In the genomic region with DNA sequence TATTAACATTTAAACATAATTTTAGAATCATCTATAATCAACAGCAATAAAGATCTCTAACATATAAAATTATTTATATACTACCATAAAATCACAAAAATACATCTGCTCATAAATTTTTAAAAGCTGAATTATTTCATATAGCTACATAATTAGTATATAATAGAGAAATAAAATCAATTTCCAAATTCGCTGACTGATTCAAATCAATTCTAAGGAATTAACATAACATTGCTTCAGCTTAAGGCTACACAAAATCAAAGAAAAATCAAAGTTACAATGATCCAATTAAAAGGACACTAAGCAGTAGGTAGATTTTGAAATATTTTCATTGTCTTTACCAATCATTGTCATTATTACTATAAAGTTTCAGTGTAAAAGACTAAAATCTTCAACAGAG, we compare ENCODE assay signal across 32 cellular contexts.
"Had no signal": no experiment of that assay in that cellular context is flagged by ENCODE, and none has a peak within 500 bp of the region (broad histone marks: within the 10 kb centered on the region; RNA-seq: fewer than 3 reads in every experiment).

No MANE protein-coding gene starts in this region.

- H3K9me3 Mint-ChIP-seq: activated CD4-positive, alpha-beta T cell treated with anti-CD3 and anti-CD28 coated beads, Interleukin-2, amount 10 ng/mL, durations not matched to agents 24 days and 14 days; activated naive CD4-positive, alpha-beta T cell treated with anti-CD3 and anti-CD28 coated beads, Interleukin-2, amount 50 U/mL, for 72 hours; activated T-helper 1 cell treated with anti-CD3 and anti-CD28 coated beads, Interleukin-12 subunit alpha, Interleukin-12 subunit beta, Interleukin-2, Interleukin-4 antibody, amounts not matched to agents 30 ng/mL and 10 ng/mL and 1 ng/mL, durations not matched to agents 14 hours and 24 hours and 36 hours; activated T-helper 2 cell treated with anti-CD3 and anti-CD28 coated beads, Interferon-gamma antibody, Interleukin-2, Interleukin-4, amounts not matched to agents 10 μg/mL and 5 μg/mL and 100 μg/mL, durations not matched to agents 14 hours and 24 hours and 36 hours had no signal

- H3K27me3 ChIP-seq: ascending aorta, breast epithelium, cardiac muscle cell, colonic mucosa, esophagus squamous epithelium, gastroesophageal sphincter, heart right ventricle had no signal

- H3K27ac ChIP-seq: ascending aorta, breast epithelium, cardiac muscle cell, colonic mucosa, epithelial cell of prostate, esophagus squamous epithelium, gastroesophageal sphincter, heart right ventricle had no signal

- H3K4me3 Mint-ChIP-seq: activated CD4-positive, alpha-beta memory T cell treated with anti-CD3 and anti-CD28 coated beads for 36 hours; activated CD4-positive, alpha-beta T cell treated with anti-CD3 and anti-CD28 coated beads for 36 hours; activated CD4-positive, alpha-beta T cell treated with anti-CD3 and anti-CD28 coated beads, Interleukin-2, amount 10 ng/mL, durations not matched to agents 24 days and 14 days; activated CD8-positive, alpha-beta memory T cell treated with anti-CD3 and anti-CD28 coated beads, Interleukin-2, amount 10 ng/mL, durations not matched to agents 7 days and 5 days; activated CD8-positive, alpha-beta T cell treated with anti-CD3 and anti-CD28 coated beads, Interleukin-2, amount 10 ng/mL, durations not matched to agents 7 days and 5 days; activated naive CD4-positive, alpha-beta T cell treated with anti-CD3 and anti-CD28 coated beads for 36 hours; activated naive CD8-positive, alpha-beta T cell treated with anti-CD3 and anti-CD28 coated beads, Interleukin-2, amount 10 ng/mL, durations not matched to agents 7 days and 5 days; activated T-helper 1 cell treated with anti-CD3 and anti-CD28 coated beads, Interleukin-12 subunit alpha, Interleukin-12 subunit beta, Interleukin-2, Interleukin-4 antibody, amounts not matched to agents 30 ng/mL and 10 ng/mL and 1 ng/mL, durations not matched to agents 14 hours and 24 hours and 36 hours; brain had no signal

- FAIRE-seq: endometrium, endothelial cell of umbilical vein had no signal

- DNase-seq: activated CD4-positive, alpha-beta memory T cell treated with anti-CD3 and anti-CD28 coated beads for 36 hours; activated CD4-positive, alpha-beta T cell treated with anti-CD3 and anti-CD28 coated beads for 36 hours; activated CD4-positive, alpha-beta T cell treated with anti-CD3 and anti-CD28 coated beads, Interleukin-2, amount 10 ng/mL, durations not matched to agents 24 days and 14 days; activated CD4-positive, CD25-positive, alpha-beta regulatory T cell; activated CD4-positive, CD25-positive, alpha-beta regulatory T cell treated with anti-CD3 and anti-CD28 coated beads, Interleukin-2, amount 50 U/mL, for 72 hours; activated CD8-positive, alpha-beta memory T cell treated with anti-CD3 and anti-CD28 coated beads, Interleukin-2, amount 10 ng/mL, durations not matched to agents 7 days and 5 days; activated CD8-positive, alpha-beta memory T cell treated with anti-CD3 and anti-CD28 coated beads, Interleukin-2, amount 50 U/mL, for 4 hours; activated CD8-positive, alpha-beta T cell treated with anti-CD3 and anti-CD28 coated beads, Interleukin-2, amount 10 ng/mL, durations not matched to agents 7 days and 5 days; activated effector memory CD4-positive, alpha-beta T cell treated with anti-CD3 and anti-CD28 coated beads, Interleukin-2, amount 50 U/mL, for 16 hours; activated naive CD4-positive, alpha-beta T cell treated with anti-CD3 and anti-CD28 coated beads for 36 hours; activated naive CD8-positive, alpha-beta T cell treated with anti-CD3 and anti-CD28 coated beads, Interleukin-2, amount 10 ng/mL, durations not matched to agents 7 days and 5 days; activated T-cell treated with anti-CD3 and anti-CD28 coated beads, Interleukin-2, amount 50 U/mL, for 1 hour; activated T-cell treated with anti-CD3 and anti-CD28 coated beads, Interleukin-2, amount 50 U/mL, for 48 hours; central memory CD4-positive, alpha-beta T cell; cerebellar nuclear complex; colonic mucosa; effector CD8-positive, alpha-beta T cell; esophagus squamous epithelium; foreskin melanocyte; heart right ventricle; T-helper 2 cell had no signal

- H3K4me1 ChIP-seq: ascending aorta, breast epithelium, colonic mucosa, esophagus squamous epithelium, gastroesophageal sphincter had no signal

- H3K27ac Mint-ChIP-seq: activated CD4-positive, alpha-beta memory T cell treated with anti-CD3 and anti-CD28 coated beads for 36 hours; activated CD4-positive, alpha-beta T cell treated with anti-CD3 and anti-CD28 coated beads for 36 hours; activated CD4-positive, alpha-beta T cell treated with anti-CD3 and anti-CD28 coated beads, Interleukin-2, amount 10 ng/mL, durations not matched to agents 24 days and 14 days; activated CD8-positive, alpha-beta memory T cell treated with anti-CD3 and anti-CD28 coated beads, Interleukin-2, amount 10 ng/mL, durations not matched to agents 7 days and 5 days; activated CD8-positive, alpha-beta T cell treated with anti-CD3 and anti-CD28 coated beads, Interleukin-2, amount 10 ng/mL, durations not matched to agents 7 days and 5 days; activated naive CD4-positive, alpha-beta T cell treated with anti-CD3 and anti-CD28 coated beads for 36 hours; activated naive CD4-positive, alpha-beta T cell treated with anti-CD3 and anti-CD28 coated beads, Interleukin-2, amount 50 U/mL, for 72 hours; activated naive CD8-positive, alpha-beta T cell treated with anti-CD3 and anti-CD28 coated beads, Interleukin-2, amount 10 ng/mL, durations not matched to agents 7 days and 5 days; activated T-helper 1 cell treated with anti-CD3 and anti-CD28 coated beads, Interleukin-12 subunit alpha, Interleukin-12 subunit beta, Interleukin-2, Interleukin-4 antibody, amounts not matched to agents 30 ng/mL and 10 ng/mL and 1 ng/mL, durations not matched to agents 14 hours and 24 hours and 36 hours; activated T-helper 2 cell treated with anti-CD3 and anti-CD28 coated beads, Interferon-gamma antibody, Interleukin-2, Interleukin-4, amounts not matched to agents 10 μg/mL and 5 μg/mL and 100 μg/mL, durations not matched to agents 14 hours and 24 hours and 36 hours; brain had no signal

- H3K4me3 ChIP-seq: ascending aorta, breast epithelium, cardiac muscle cell, colonic mucosa, esophagus squamous epithelium, gastroesophageal sphincter, heart right ventricle had no signal

- H3K36me3 ChIP-seq: colonic mucosa had no signal

- H3K27me3 Mint-ChIP-seq: activated CD4-positive, alpha-beta memory T cell treated with anti-CD3 and anti-CD28 coated beads for 36 hours; activated CD4-positive, alpha-beta T cell treated with anti-CD3 and anti-CD28 coated beads for 36 hours; activated CD4-positive, alpha-beta T cell treated with anti-CD3 and anti-CD28 coated beads, Interleukin-2, amount 10 ng/mL, durations not matched to agents 24 days and 14 days; activated CD8-positive, alpha-beta memory T cell treated with anti-CD3 and anti-CD28 coated beads, Interleukin-2, amount 10 ng/mL, durations not matched to agents 7 days and 5 days; activated naive CD8-positive, alpha-beta T cell treated with anti-CD3 and anti-CD28 coated beads, Interleukin-2, amount 10 ng/mL, durations not matched to agents 7 days and 5 days; brain had no signal

- H3K9me3 ChIP-seq: ascending aorta, breast epithelium, colonic mucosa, esophagus squamous epithelium, gastroesophageal sphincter had no signal

- ATAC-seq: activated CD4-positive, alpha-beta T cell treated with anti-CD3 and anti-CD28 coated beads for 36 hours; activated CD8-positive, alpha-beta memory T cell treated with anti-CD3 and anti-CD28 coated beads, Interleukin-2, amount 10 ng/mL, durations not matched to agents 7 days and 5 days; activated CD8-positive, alpha-beta T cell treated with anti-CD3 and anti-CD28 coated beads, Interleukin-2, amount 10 ng/mL, durations not matched to agents 7 days and 5 days; activated naive CD4-positive, alpha-beta T cell treated with anti-CD3 and anti-CD28 coated beads, Interleukin-2, amount 50 U/mL, for 72 hours; gastroesophageal sphincter; heart right ventricle had no signal
